Comparison of ENCODE assay signal across 8 cellular contexts in the genomic region with DNA sequence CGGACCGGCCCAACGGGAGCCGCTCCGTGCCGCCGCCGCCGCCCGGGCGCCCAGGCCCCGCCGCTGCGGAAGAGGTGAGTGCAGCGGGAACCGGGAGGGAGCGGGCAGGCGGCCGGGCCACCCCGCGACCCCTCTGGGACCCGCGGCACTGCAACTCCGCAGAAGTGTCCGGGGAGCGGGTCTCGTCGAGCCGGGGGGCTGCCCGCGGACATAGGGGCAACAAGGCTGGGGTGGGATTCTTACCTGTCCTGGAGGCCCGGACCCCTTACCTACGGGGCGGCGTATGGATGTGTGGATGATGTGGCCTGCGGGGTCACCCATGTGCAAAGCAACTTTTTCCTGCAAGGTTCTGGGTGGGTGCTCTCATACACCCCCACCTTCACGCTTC. TPM values are rescaled to one million over a fixed set of nuclear protein-coding genes. Genes with fewer than 3 reads are reported as not detected.
DNase-seq lines count a peak whose midpoint lies in the region; ATAC-seq, FAIRE-seq and TF ChIP-seq lines count a peak whose summit lies in the region.

No MANE protein-coding gene starts in this region.

- H3K4me1 ChIP-seq in foreskin keratinocyte (peaks cover 45% of the 10 kb centered on the region), sigmoid colon (peaks cover 0 to 56% (median 53%) of the 10 kb centered on the region in 4 donors)

- H3K9me3 ChIP-seq in sigmoid colon: no peaks in the 10 kb centered on the region

- H3K27me3 ChIP-seq in foreskin keratinocyte (no peaks in the 10 kb centered on the region), sigmoid colon (peaks cover 0 to 7% (median 4%) of the 10 kb centered on the region in 3 donors)

- no peaks in the 10 kb centered on the region for H3K36me3 ChIP-seq in sigmoid colon

- ATAC-seq in foreskin keratinocyte: no peak
- no peak for ATAC-seq in HG03457 (IDR thresholded peaks at IDR 0.05; ENCODE audit: unreplicated experiment)

- TF ChIP-seq CTCF in WI38 (IDR thresholded peaks at IDR 0.05; ENCODE audit: low read depth, low read length): no peak
- no peak for TF ChIP-seq CTCF in foreskin keratinocyte (conservative IDR thresholded peaks at IDR 0.05)
- no peak for TF ChIP-seq CTCF in sigmoid colon (IDR thresholded peaks at IDR 0.05)

- DNase-seq in GM19239 (ENCODE audit: insufficient read length, low spot score) (peak; percentile 31), foreskin keratinocyte (no peak), sigmoid colon (no peak), amniotic stem cell (lab: John Stamatoyannopoulos, UW) (no peak), MV-4-11 (lab: John Stamatoyannopoulos, UW) (no peak)
- no peak for DNase-seq in activated effector memory CD4-positive, alpha-beta T cell treated with anti-CD3 and anti-CD28 coated beads, Interleukin-2, amount 50 U/mL, for 16 hours

- no peak for FAIRE-seq in GM19239 (lab: Jason Lieb, UNC)

- TF ChIP-seq POLR2A in sigmoid colon (IDR thresholded peaks at IDR 0.05): no peak

- TF ChIP-seq EP300 in sigmoid colon (IDR thresholded peaks at IDR 0.05): no peak

- 0 to 3% methylated on average over 37 of the region's 37 CpGs for WGBS in sigmoid colon, 2 donors

- intact Hi-C loops in sigmoid colon (cut with DNase I): loop anchor here (1.0 to 2.0 kb wide), 2 partner anchors 34 to 35 kb away; no protein-coding TSS in a partner anchor

- H3K4me3 ChIP-seq in WI38 (ENCODE audit: low read depth, low read length) (peak overlapping the region; percentile 63), sigmoid colon (peak overlapping the region; percentile 23 to 65 (median 58))

- H3K27ac ChIP-seq in foreskin keratinocyte (peak overlapping the region; percentile 55), sigmoid colon (peak overlapping the region; percentile 60 to 90 (median 86))

RNA-seq across cellular contexts. Expression of a gene that starts 0.4 kb away (rescaled TPM):
- total RNA-seq in foreskin keratinocyte: 108 and 121 TPM in 2 replicates
- 94.2 and 98.4 TPM in 2 replicates for polyA plus RNA-seq in foreskin keratinocyte
- total RNA-seq in sigmoid colon: 10 to 100 TPM in 1 of 4 donors, 1 to 10 TPM in 3; 5.1 to 11.4 (median 8.0) TPM
- polyA plus RNA-seq in sigmoid colon: 10 to 100 TPM in 1 of 3 donors, 1 to 10 TPM in 1, under 1 TPM in 1; 0.60 to 12.3 (median 1.2) TPM

RNA-seq across cellular contexts. Expression of a gene that starts 35.9 kb away (rescaled TPM):
- total RNA-seq in foreskin keratinocyte (0.03 TPM in 1 of 2 replicates, not detected in the other), sigmoid colon (not detected)
- polyA plus RNA-seq in foreskin keratinocyte (not detected in 2 replicates), sigmoid colon (under 1 TPM in 1 of 3 donors, not detected in 2; 0.06 TPM)

RNA-seq across cellular contexts. Expression of a gene that starts 49.6 kb away (rescaled TPM):
- total RNA-seq in foreskin keratinocyte (not detected in 2 replicates), sigmoid colon (under 1 TPM in 1 of 4 donors, not detected in 3; 0.28 TPM)
- polyA plus RNA-seq in foreskin keratinocyte (0.09 TPM in 1 of 2 replicates, not detected in the other), sigmoid colon (under 1 TPM in 1 of 3 donors, not detected in 2; 0.07 TPM)
